ENCODE assay signal across 8 cellular contexts in genomic region chr12:119989619-119990381, GRCh38. TPM values are rescaled to one million over a fixed set of nuclear protein-coding genes. Genes with fewer than 3 reads are reported as not detected.
DNase-seq lines count a peak whose midpoint lies in the region; ATAC-seq and TF ChIP-seq lines count a peak whose summit lies in the region.

No MANE protein-coding gene starts in this region.

- H3K4me2 ChIP-seq in GM23248 (ENCODE audit: unreplicated experiment): peak overlapping the region; percentile 58

- H3K27me3 ChIP-seq in GM23248 (replicated peaks; ENCODE audit: insufficient read depth): peaks cover 51% of the 10 kb centered on the region
- H3K27me3 ChIP-seq in layer of hippocampus (ENCODE audit: control insufficient read depth, insufficient read depth, low read length): no peaks in the 10 kb centered on the region

- no peaks in the 10 kb centered on the region for H3K79me2 ChIP-seq in GM23248 (ENCODE audit: insufficient read depth)

- in situ Hi-C loops in GM23248 (cut with MboI): no loop called here

- CTCF ChIA-PET in activated CD4-positive, alpha-beta T cell treated with anti-CD3 and anti-CD28 coated beads for 36 hours (lab: Charles Lee): interaction anchor here (0.6 to 1.7 kb wide), 15 partner anchors 9 to 1088 kb away, joined by 3 to 16 read pairs (median 4); no protein-coding TSS in a partner anchor

- POLR2A ChIA-PET in activated CD4-positive, alpha-beta T cell treated with anti-CD3 and anti-CD28 coated beads for 36 hours (lab: Charles Lee): interaction anchor here (0.5 to 3.8 kb wide), 19 partner anchors 9 to 490 kb away, joined by 3 to 98 read pairs (median 6); partner anchors contain the start of genes RAB35, RNU4-2 and RPLP0

- H3K4me1 ChIP-seq in GM23248 (ENCODE audit: insufficient read depth): no peaks in the 10 kb centered on the region

- H3K36me3 ChIP-seq in GM23248 (ENCODE audit: low read depth): no peaks in the 10 kb centered on the region

- H3K9me2 ChIP-seq in GM23248 (ENCODE audit: insufficient read depth): no peaks in the 10 kb centered on the region

- H2AFZ ChIP-seq in GM23248: no peak overlapping the region

- peaks cover 52% of the 10 kb centered on the region for H3K4me1 Mint-ChIP-seq in activated CD4-positive, alpha-beta T cell treated with anti-CD3 and anti-CD28 coated beads for 36 hours

- peak; percentile 2 for ATAC-seq in activated CD4-positive, alpha-beta T cell treated with anti-CD3 and anti-CD28 coated beads for 36 hours

- peaks cover 46% of the 10 kb centered on the region for H3K36me3 Mint-ChIP-seq in activated CD4-positive, alpha-beta T cell treated with anti-CD3 and anti-CD28 coated beads for 36 hours (ENCODE audit: low read depth)

- H3K27me3 Mint-ChIP-seq in activated CD4-positive, alpha-beta T cell treated with anti-CD3 and anti-CD28 coated beads for 36 hours: no peaks in the 10 kb centered on the region

- no peak for TF ChIP-seq CTCF in coronary artery (IDR thresholded peaks at IDR 0.05)

- peak overlapping the region; percentile 90 for H3K4me3 Mint-ChIP-seq in activated CD4-positive, alpha-beta T cell treated with anti-CD3 and anti-CD28 coated beads for 36 hours

- H3K27ac Mint-ChIP-seq in activated CD4-positive, alpha-beta T cell treated with anti-CD3 and anti-CD28 coated beads for 36 hours: peak overlapping the region; percentile 90

- WGBS in GM23248 (ENCODE audit: low coverage in 1 of 2, low lambda C conversion rate in 2 of 2, missing lambda C conversion rate in 2 of 2), 2 experiments: 5 to 6% methylated on average over 33 to 59 of the region's 98 CpGs

- no peak overlapping the region for H3K27ac ChIP-seq in GM23248
- H3K27ac ChIP-seq in coronary artery: no peak overlapping the region
- H3K27ac ChIP-seq in layer of hippocampus (ENCODE audit: low read depth, low read length): peak overlapping the region; percentile 38

- 0 out of 2 replicates have a peak, but pooled peaks cover 7% of the 10 kb centered on the region for H3F3A ChIP-seq in GM23248 (ENCODE audit: insufficient read depth)

- intact Hi-C loops in activated CD4-positive, alpha-beta T cell treated with anti-CD3 and anti-CD28 coated beads for 36 hours (cut with DNase I, micrococcal nuclease): loop anchor here (1.0 to 10.0 kb wide), 12 partner anchors 17 to 1615 kb away; partner anchors contain the start of genes MLEC (in 1 of the 2), PRKAB1 (in 1 of the 2), RAB35 (in 1 of the 2) and RNU4-1 (in 1 of the 2)

- no peaks in the 10 kb centered on the region for H4K20me1 ChIP-seq in GM23248 (ENCODE audit: insufficient read depth)

- H3K9me3 ChIP-seq in GM23248 (ENCODE audit: low read depth): no peaks in the 10 kb centered on the region

- DNase-seq in GM03348 (ENCODE audit: low spot score) (peak; percentile 93), GM23248 (peak; percentile 89), M059J (ENCODE audit: low read depth) (peak; percentile 62), coronary artery (ENCODE audit: low spot score) (peak; percentile 73), COR-L47 (lab: John Stamatoyannopoulos, UW) (no peak)
- peak; percentile 88 for DNase-seq in activated CD4-positive, alpha-beta T cell treated with anti-CD3 and anti-CD28 coated beads for 36 hours
- peak; percentile 40 to 62 (median 43) for DNase-seq in stimulated activated CD4-positive, alpha-beta T cell treated with anti-CD3 and anti-CD28 coated beads, Interleukin-1b, Interleukin-23, amount 100 ng/mL, for 24 hours (ENCODE audit: low read depth in 4 of 4, low spot score in 1 of 4)

- peak overlapping the region; percentile 69 for H3K4me3 ChIP-seq in GM23248
- peak overlapping the region; percentile 75 for H3K4me3 ChIP-seq in coronary artery

- H3K9me3 Mint-ChIP-seq in activated CD4-positive, alpha-beta T cell treated with anti-CD3 and anti-CD28 coated beads for 36 hours (ENCODE audit: low read depth): no peaks in the 10 kb centered on the region

- H3K9ac ChIP-seq in GM23248: no peak overlapping the region

RNA-seq across cellular contexts. Expression of gene BICDL1, which starts 0.8 kb away (rescaled TPM):
- total RNA-seq in GM23248 (2014; rRNA removed; shearing (Covaris generic)): not detected in 2 replicates
- not detected in 2 replicates for polyA plus RNA-seq in GM23248 (2016; fragmentation: Nextera tagmentation; extraction: Ambion mirVana)
- total RNA-seq in M059J (2014; rRNA removed; shearing (Covaris generic)): 0.44 and 0.89 TPM in 2 replicates
- total RNA-seq in activated CD4-positive, alpha-beta T cell treated with anti-CD3 and anti-CD28 coated beads for 36 hours: 100 to 1,000 TPM; 106 to 132 TPM

Comparison
In these comparisons a context has a peak if more than half of its experiments do, and no peak if none do; other contexts are left out.
1. RNA of gene BICDL1, which starts 0.8 kb away (total RNA-seq): 106 to 132 TPM in activated CD4-positive, alpha-beta T cell treated with anti-CD3 and anti-CD28 coated beads for 36 hours; 0.44 to 0.89 TPM in M059J and not detected in GM23248; every median in the first group is over 10 times any median in the second.